ENCODE assay signal across 35 cellular contexts in the genomic region with DNA sequence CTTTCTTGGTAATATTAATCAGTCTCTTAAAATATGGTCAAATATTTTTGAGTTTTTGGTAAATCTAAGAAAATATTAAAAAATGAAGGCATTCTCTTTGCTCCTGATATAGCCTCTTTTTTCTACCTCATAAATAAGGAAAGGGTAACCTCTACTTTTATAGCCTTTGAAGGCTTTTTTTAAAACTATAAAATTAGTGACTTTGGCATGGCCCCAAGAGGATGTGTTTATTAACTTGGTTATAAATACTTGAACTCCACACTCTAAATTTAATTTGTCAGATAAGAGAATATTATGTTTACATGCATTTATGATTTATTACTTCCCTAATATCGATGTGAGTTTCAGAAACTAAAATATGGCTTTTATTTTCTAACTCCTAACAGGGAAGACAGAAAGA.
"Had no signal": no experiment of that assay in that cellular context is flagged by ENCODE, and none has a peak within 500 bp of the region (broad histone marks: within the 10 kb centered on the region; RNA-seq: fewer than 3 reads in every experiment).

No MANE protein-coding gene starts in this region.

- DNase-seq: activated CD4-positive, alpha-beta memory T cell treated with anti-CD3 and anti-CD28 coated beads for 36 hours; activated CD4-positive, alpha-beta T cell treated with anti-CD3 and anti-CD28 coated beads for 1 hour; activated CD4-positive, alpha-beta T cell treated with anti-CD3 and anti-CD28 coated beads for 36 hours; activated CD4-positive, alpha-beta T cell treated with anti-CD3 and anti-CD28 coated beads for 48 hours; activated CD4-positive, alpha-beta T cell treated with anti-CD3 and anti-CD28 coated beads, Interleukin-2, amount 10 ng/mL, durations not matched to agents 7 days and 5 days; activated CD4-positive, alpha-beta T cell treated with anti-CD3 and anti-CD28 coated beads, Interleukin-2, amount 50 U/mL, for 4 hours; activated CD4-positive, CD25-positive, alpha-beta regulatory T cell; activated CD8-positive, alpha-beta memory T cell treated with anti-CD3 and anti-CD28 coated beads, Interleukin-2, amount 50 U/mL, for 4 hours; activated CD8-positive, alpha-beta T cell treated with anti-CD3 and anti-CD28 coated beads for 36 hours; activated effector memory CD4-positive, alpha-beta T cell treated with anti-CD3 and anti-CD28 coated beads, Interleukin-2, amount 50 U/mL, for 16 hours; activated gamma-delta T cell treated with Interleukin-2 at 50 U/mL for 16 hours; activated naive CD4-positive, alpha-beta T cell; activated naive CD4-positive, alpha-beta T cell treated with anti-CD3 and anti-CD28 coated beads for 36 hours; activated naive CD4-positive, alpha-beta T cell treated with anti-CD3 and anti-CD28 coated beads, Interleukin-2, amount 50 U/mL, for 16 hours; activated naive CD8-positive, alpha-beta T cell treated with anti-CD3 and anti-CD28 coated beads for 36 hours; activated T-cell treated with anti-CD3 and anti-CD28 coated beads for 4 hours; activated T-cell treated with anti-CD3 and anti-CD28 coated beads, Interleukin-2, amount 50 U/mL, for 1 hour; activated T-cell treated with anti-CD3 and anti-CD28 coated beads, Interleukin-2, amount 50 U/mL, for 4 hours; activated T-cell treated with anti-CD3 and anti-CD28 coated beads, Interleukin-2, amount 50 U/mL, for 72 hours; adrenal gland; amniotic stem cell; aorta; body of pancreas; brain microvascular endothelial cell; central memory CD4-positive, alpha-beta T cell; T-helper 17 cell; WERI-Rb-1 had no signal

- H3K9me3 ChIP-seq: adrenal gland, body of pancreas, breast epithelium had no signal

- H3K36me3 ChIP-seq: adrenal gland, brain microvascular endothelial cell, breast epithelium, WERI-Rb-1 had no signal

- H3K4me3 ChIP-seq: adrenal gland, body of pancreas, breast epithelium had no signal

- ATAC-seq: activated CD4-positive, alpha-beta T cell treated with anti-CD3 and anti-CD28 coated beads for 36 hours; activated CD4-positive, CD25-positive, alpha-beta regulatory T cell treated with anti-CD3 and anti-CD28 coated beads, Interleukin-2, amount 50 U/mL, for 24 hours; activated CD8-positive, alpha-beta T cell treated with anti-CD3 and anti-CD28 coated beads for 36 hours; activated naive CD4-positive, alpha-beta T cell treated with anti-CD3 and anti-CD28 coated beads, Interleukin-2, amount 50 U/mL, for 72 hours; activated T-cell treated with anti-CD3 and anti-CD28 coated beads, Interleukin-2, amount 50 U/mL, for 4 hours; activated T-cell treated with anti-CD3 and anti-CD28 coated beads, Interleukin-2, amount 50 U/mL, for 72 hours; activated T-helper 17 cell treated with anti-CD3 and anti-CD28 coated beads, Interleukin-2, amount 50 U/mL, for 72 hours; body of pancreas; T-helper 17 cell; WTC11 had no signal

- H3K27ac ChIP-seq: adrenal gland, body of pancreas, brain microvascular endothelial cell, breast epithelium, WERI-Rb-1 had no signal

- H3K27me3 ChIP-seq: adrenal gland, body of pancreas, brain microvascular endothelial cell, breast epithelium had no signal

- H3K4me1 ChIP-seq: body of pancreas, breast epithelium had no signal

- FAIRE-seq: astrocyte, colon, TTC549 had no signal
